Comparison of ENCODE assay signal across 8 cellular contexts in the genomic region with DNA sequence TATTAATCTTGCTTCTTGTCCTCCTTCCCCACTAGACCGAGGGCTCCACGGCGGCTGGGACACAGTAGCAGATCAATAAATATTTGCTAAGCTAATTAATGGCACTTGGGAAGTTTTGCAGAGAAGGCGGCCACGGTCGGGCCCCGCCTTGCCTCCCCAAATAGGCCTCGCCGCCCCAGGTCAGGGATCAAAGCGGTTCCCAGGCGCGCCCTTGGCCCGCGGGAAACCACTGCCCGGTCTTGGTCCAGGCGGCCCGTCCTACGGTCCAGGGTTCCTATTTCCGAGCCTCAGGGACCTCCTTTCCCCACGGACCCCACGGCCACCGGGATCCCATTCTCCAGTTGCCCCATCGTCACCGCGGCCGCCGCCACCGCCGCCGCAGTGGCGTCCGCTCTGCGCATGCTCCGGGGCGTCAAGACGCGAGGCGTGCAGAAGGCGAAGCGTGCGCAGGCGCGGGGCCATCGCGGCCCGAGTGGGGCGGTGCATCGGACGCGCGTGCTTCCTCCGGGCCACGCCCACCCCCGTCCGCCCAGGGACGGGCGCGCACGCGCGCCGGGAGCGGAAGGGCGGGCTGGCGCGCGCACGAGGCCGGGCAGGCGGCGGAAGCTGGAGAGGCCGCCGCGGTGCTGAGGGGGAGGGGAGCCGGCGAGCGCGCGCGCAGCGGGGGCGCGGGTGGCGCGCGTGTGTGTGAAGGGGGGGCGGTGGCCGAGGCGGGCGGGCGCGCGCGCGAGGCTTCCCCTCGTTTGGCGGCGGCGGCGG. TPM values are rescaled to one million over a fixed set of nuclear protein-coding genes. Genes with fewer than 3 reads are reported as not detected.
DNase-seq lines count a peak whose midpoint lies in the region; ATAC-seq, FAIRE-seq and TF ChIP-seq lines count a peak whose summit lies in the region.

Gene SMARCA4, plus strand, starts transcription at position 717 of the 759 bp plus-strand sequence. CDS start 23,122 bp downstream, outside the sequence.

- H3K4me1 Mint-ChIP-seq in T-helper 2 cell treated with Interferon-gamma antibody and Interleukin-4, amounts not matched to agents 5 μg/mL and 100 μg/mL, for 36 hours (ENCODE audit: low read depth) = peaks cover 30% of the 10 kb centered on the region

- peak within 1 kb of the TSS; percentile 89 for H3K4me3 Mint-ChIP-seq in T-helper 2 cell treated with Interferon-gamma antibody and Interleukin-4, amounts not matched to agents 5 μg/mL and 100 μg/mL, for 36 hours

- H3K36me3 ChIP-seq in ascending aorta = no peaks in the 10 kb centered on the region

- no peaks in the 10 kb centered on the region for H3K9me3 Mint-ChIP-seq in T-helper 2 cell treated with Interferon-gamma antibody and Interleukin-4, amounts not matched to agents 5 μg/mL and 100 μg/mL, for 36 hours

- peaks cover 10% of the 10 kb centered on the region for H3K36me3 Mint-ChIP-seq in T-helper 2 cell treated with Interferon-gamma antibody and Interleukin-4, amounts not matched to agents 5 μg/mL and 100 μg/mL, for 36 hours (ENCODE audit: low read depth)

- H3K4me3 ChIP-seq in ascending aorta = peak within 1 kb of the TSS; percentile 79 to 100
- H3K4me3 ChIP-seq in right cardiac atrium (ENCODE audit: low read length) = peak within 1 kb of the TSS; percentile 96

- DNase-seq in NCI-H2029 (lab: John Stamatoyannopoulos, UW) = peak; percentile 94
- peak; percentile 99 for DNase-seq in T-helper 2 cell treated with Interferon-gamma antibody and Interleukin-4, amounts not matched to agents 5 μg/mL and 100 μg/mL, for 36 hours (ENCODE audit: low spot score)
- DNase-seq in ascending aorta (ENCODE audit: low spot score in 2 of 2) = peak; percentile 75 to 98
- DNase-seq in right cardiac atrium = peak; percentile 98 to 100 (median 99)
- peak; percentile 86 for DNase-seq in pulmonary artery endothelial cell (ENCODE audit: low read depth, low spot score)
- DNase-seq in urothelium cell line (ENCODE audit: low spot score) = peak; percentile 98

- WGBS in right cardiac atrium = 1% methylated on average over 100 of the region's 100 CpGs

- no peak for TF ChIP-seq CTCF in ascending aorta (IDR thresholded peaks at IDR 0.05)

- H3K27ac Mint-ChIP-seq in T-helper 2 cell treated with Interferon-gamma antibody and Interleukin-4, amounts not matched to agents 5 μg/mL and 100 μg/mL, for 36 hours = peak within 1 kb of the TSS; percentile 90

- intact Hi-C loops in ascending aorta (cut with DNase I) = loop anchor here (1.0 to 2.0 kb wide), 3 partner anchors 16 to 89 kb away; partner anchors contain the start of genes CARM1, TIMM29 and YIPF2
- intact Hi-C loops in right cardiac atrium (cut with DNase I) = no loop called here

- peaks cover 3 to 10% of the 10 kb centered on the region in 2 donors for H3K4me1 ChIP-seq in ascending aorta
- H3K4me1 ChIP-seq in right cardiac atrium (ENCODE audit: control insufficient read depth, insufficient read depth, low read length) = peaks cover 3% of the 10 kb centered on the region

- peak within 1 kb of the TSS; percentile 87 to 92 for H3K27ac ChIP-seq in ascending aorta
- peak within 1 kb of the TSS; percentile 91 for H3K27ac ChIP-seq in right cardiac atrium (ENCODE audit: low read length)

- H3K27me3 Mint-ChIP-seq in T-helper 2 cell treated with Interferon-gamma antibody and Interleukin-4, amounts not matched to agents 5 μg/mL and 100 μg/mL, for 36 hours (ENCODE audit: low read depth) = no peaks in the 10 kb centered on the region

- H3K9me3 ChIP-seq in ascending aorta = no peaks in the 10 kb centered on the region
- H3K9me3 ChIP-seq in right cardiac atrium (ENCODE audit: control insufficient read depth, low read length) = no peaks in the 10 kb centered on the region

- ATAC-seq in GM18499 (IDR thresholded peaks at IDR 0.05; ENCODE audit: insufficient read depth, unreplicated experiment) (peak; percentile 42), HG02970 (IDR thresholded peaks at IDR 0.05; ENCODE audit: low FRiP score, unreplicated experiment) (peak; percentile 76), right cardiac atrium (peak; percentile 97)

- FAIRE-seq in urothelium cell line (lab: Jason Lieb, UNC) = no peak

- H3K27me3 ChIP-seq in ascending aorta (no peaks in the 10 kb centered on the region), right cardiac atrium (ENCODE audit: control insufficient read depth, insufficient read depth) (no peaks in the 10 kb centered on the region)

RNA-seq across cellular contexts. Expression of gene SMARCA4, which starts in this region (rescaled TPM):
- 89.5 TPM for total RNA-seq in ascending aorta
- 10 to 100 TPM; 33.1 to 49.6 (median 45.6) TPM for total RNA-seq in right cardiac atrium
- polyA plus RNA-seq in right cardiac atrium = 39.7 TPM
- total RNA-seq in pulmonary artery endothelial cell = 92.4 and 92.8 TPM in 2 replicates

Comparison
In these comparisons a context has a peak if more than half of its experiments do, and no peak if none do; other contexts are left out.
1. Peak in every context shown above with its lines: DNase-seq, ATAC-seq, H3K4me3 ChIP-seq and H3K27ac ChIP-seq.
2. ATAC-seq: peak in every context shown above with its lines; median percentile 97 in right cardiac atrium; 76 in HG02970; 42 in GM18499.